Comparison of ENCODE assay signal across 13 cellular contexts in genomic region chr12:24853588-24853987, GRCh38.
DNase-seq lines count a peak whose midpoint lies in the region; ATAC-seq and TF ChIP-seq lines count a peak whose summit lies in the region.
"Had no signal": no experiment of that assay in that cellular context is flagged by ENCODE, and none has a peak within 500 bp of the region (broad histone marks: within the 10 kb centered on the region; RNA-seq: fewer than 3 reads in every experiment).

No MANE protein-coding gene starts in this region.

- H3K27me3 ChIP-seq in neural cell (ENCODE audit: insufficient read depth, low read depth, low read length) (no peaks in the 10 kb centered on the region), right lobe of liver (no peaks in the 10 kb centered on the region)

- H3K4me2 ChIP-seq in neural cell (ENCODE audit: low read length), result no peak overlapping the region

- intact Hi-C loops in right lobe of liver (cut with DNase I), result no loop called here

- H3K9me3 ChIP-seq in neural cell (ENCODE audit: low read length) (peaks cover 4% of the 10 kb centered on the region), right lobe of liver (no peaks in the 10 kb centered on the region)

- ATAC-seq in right lobe of liver (no peak), HG02938 (IDR thresholded peaks at IDR 0.05; ENCODE audit: unreplicated experiment) (no peak)
- ATAC-seq: stimulated activated naive B cell treated with anti-CD40 and anti-IgM and Interleukin-4, amounts not matched to agents 10 μg/mL and 1 μg/mL and 100 μg/mL, for 72 hours had no signal

- H3K27ac ChIP-seq in neural cell (ENCODE audit: low read length) (peak overlapping the region; percentile 6), right lobe of liver (no peak overlapping the region)

- H3K27ac Mint-ChIP-seq in chondrocyte (ENCODE audit: unreplicated experiment), result peak overlapping the region; percentile 87
- H3K27ac Mint-ChIP-seq: CD4-positive, alpha-beta T cell; stimulated activated naive B cell treated with anti-CD40 and anti-IgM and Interleukin-4, amounts not matched to agents 10 μg/mL and 1 μg/mL and 100 μg/mL, for 72 hours had no signal

- H3K4me3 ChIP-seq in neural cell (ENCODE audit: low read length) (no peak overlapping the region), right lobe of liver (no peak overlapping the region)

- H3K9ac ChIP-seq in neural cell (ENCODE audit: low read length), result no peak overlapping the region

- H4K20me1 ChIP-seq in neural cell (ENCODE audit: insufficient read depth), result no peaks in the 10 kb centered on the region

- H3K36me3 Mint-ChIP-seq in chondrocyte (ENCODE audit: low read depth), result peaks cover 9% of the 10 kb centered on the region

- TF ChIP-seq POLR2A in right lobe of liver (IDR thresholded peaks at IDR 0.05), result no peak

- no peaks in the 10 kb centered on the region for H3K4me1 ChIP-seq in right lobe of liver

- TF ChIP-seq CTCF in chondrocyte (IDR thresholded peaks at IDR 0.05) (no peak), neural cell (IDR thresholded peaks at IDR 0.05; ENCODE audit: poor library complexity, severe bottlenecking) (no peak), right lobe of liver (IDR thresholded peaks at IDR 0.05) (no peak)

- peak; percentile 100 for DNase-seq in DMS53 treated with DMSO at 0.1 percent for 48 hours (lab: John Stamatoyannopoulos, UW; ENCODE audit: unreplicated experiment)
- peak; percentile 39 for DNase-seq in LoVo (ENCODE audit: low spot score)
- no peak for DNase-seq in chondrocyte (ENCODE audit: low spot score)
- no peak for DNase-seq in ecto neural progenitor cell (ENCODE audit: low spot score)
- no peak for DNase-seq in right lobe of liver
- DNase-seq in stimulated activated naive CD4-positive, alpha-beta T cell (lab: John Stamatoyannopoulos, UW), result no peak
- DNase-seq: CD4-positive, alpha-beta T cell; NK-92 treated with Interleukin-12 subunit alpha and Interleukin-12 subunit beta, amount 100 ng/mL, for 24 hours; retina; stimulated activated CD4-positive, alpha-beta T cell treated with anti-CD3 and anti-CD28 coated beads, Interleukin-4, amount 100 ng/mL, for 24 hours; stimulated activated naive B cell treated with anti-CD40 and anti-IgM and Interleukin-4, amounts not matched to agents 10 μg/mL and 1 μg/mL and 100 μg/mL, for 72 hours had no signal

- no peak overlapping the region for H3K4me3 Mint-ChIP-seq in chondrocyte (ENCODE audit: unreplicated experiment)
- H3K4me3 Mint-ChIP-seq: CD4-positive, alpha-beta T cell; stimulated activated naive B cell treated with anti-CD40 and anti-IgM and Interleukin-4, amounts not matched to agents 10 μg/mL and 1 μg/mL and 100 μg/mL, for 72 hours had no signal

- H3F3A ChIP-seq in neural cell (ENCODE audit: insufficient read depth, low read length, poor library complexity, severe bottlenecking), result no peaks in the 10 kb centered on the region

- no peaks in the 10 kb centered on the region for H3K79me2 ChIP-seq in neural cell (replicated peaks; ENCODE audit: insufficient read depth, low read length)

- no peaks in the 10 kb centered on the region for H3K36me3 ChIP-seq in neural cell (ENCODE audit: insufficient read depth, low read length)
- H3K36me3 ChIP-seq in right lobe of liver, result no peaks in the 10 kb centered on the region

- 48% methylated on average over 2 of the region's 2 CpGs for WGBS in right lobe of liver (ENCODE audit: insufficient coverage, low coverage, low lambda C conversion rate, missing lambda C conversion rate)

- H3K27me3 Mint-ChIP-seq in chondrocyte (ENCODE audit: low read depth), result no peaks in the 10 kb centered on the region
- H3K27me3 Mint-ChIP-seq: CD4-positive, alpha-beta T cell; stimulated activated naive B cell treated with anti-CD40 and anti-IgM and Interleukin-4, amounts not matched to agents 10 μg/mL and 1 μg/mL and 100 μg/mL, for 72 hours had no signal

- H2AFZ ChIP-seq in neural cell (ENCODE audit: low read depth, low read length), result no peak overlapping the region

- H3K9me3 Mint-ChIP-seq in chondrocyte (ENCODE audit: low read depth), result peaks cover 7% of the 10 kb centered on the region
- H3K9me3 Mint-ChIP-seq: CD4-positive, alpha-beta T cell had no signal

- peaks cover 46% of the 10 kb centered on the region for H3K4me1 Mint-ChIP-seq in chondrocyte (ENCODE audit: low read depth)

- no peaks in the 10 kb centered on the region for H3K9me2 ChIP-seq in neural cell (ENCODE audit: insufficient read depth, low read length)

- TF ChIP-seq EP300 in neural cell (conservative IDR thresholded peaks at IDR 0.05; ENCODE audit: poor library complexity, severe bottlenecking), result no peak

- TF ChIP-seq RAD21 in neural cell (conservative IDR thresholded peaks at IDR 0.05), result no peak

TF ChIP-seq in neural cell, 6 proteins besides CTCF, POLR2A, EP300 and RAD21:
- TF ChIP-seq EZH2 (IDR thresholded peaks at IDR 0.05; ENCODE audit: borderline replicate concordance, insufficient read depth, low read length, poor library complexity, severe bottlenecking) (no peak), MXI1 (conservative IDR thresholded peaks at IDR 0.05; ENCODE audit: poor library complexity, severe bottlenecking) (no peak)
- TF ChIP-seq, protein P1, sequence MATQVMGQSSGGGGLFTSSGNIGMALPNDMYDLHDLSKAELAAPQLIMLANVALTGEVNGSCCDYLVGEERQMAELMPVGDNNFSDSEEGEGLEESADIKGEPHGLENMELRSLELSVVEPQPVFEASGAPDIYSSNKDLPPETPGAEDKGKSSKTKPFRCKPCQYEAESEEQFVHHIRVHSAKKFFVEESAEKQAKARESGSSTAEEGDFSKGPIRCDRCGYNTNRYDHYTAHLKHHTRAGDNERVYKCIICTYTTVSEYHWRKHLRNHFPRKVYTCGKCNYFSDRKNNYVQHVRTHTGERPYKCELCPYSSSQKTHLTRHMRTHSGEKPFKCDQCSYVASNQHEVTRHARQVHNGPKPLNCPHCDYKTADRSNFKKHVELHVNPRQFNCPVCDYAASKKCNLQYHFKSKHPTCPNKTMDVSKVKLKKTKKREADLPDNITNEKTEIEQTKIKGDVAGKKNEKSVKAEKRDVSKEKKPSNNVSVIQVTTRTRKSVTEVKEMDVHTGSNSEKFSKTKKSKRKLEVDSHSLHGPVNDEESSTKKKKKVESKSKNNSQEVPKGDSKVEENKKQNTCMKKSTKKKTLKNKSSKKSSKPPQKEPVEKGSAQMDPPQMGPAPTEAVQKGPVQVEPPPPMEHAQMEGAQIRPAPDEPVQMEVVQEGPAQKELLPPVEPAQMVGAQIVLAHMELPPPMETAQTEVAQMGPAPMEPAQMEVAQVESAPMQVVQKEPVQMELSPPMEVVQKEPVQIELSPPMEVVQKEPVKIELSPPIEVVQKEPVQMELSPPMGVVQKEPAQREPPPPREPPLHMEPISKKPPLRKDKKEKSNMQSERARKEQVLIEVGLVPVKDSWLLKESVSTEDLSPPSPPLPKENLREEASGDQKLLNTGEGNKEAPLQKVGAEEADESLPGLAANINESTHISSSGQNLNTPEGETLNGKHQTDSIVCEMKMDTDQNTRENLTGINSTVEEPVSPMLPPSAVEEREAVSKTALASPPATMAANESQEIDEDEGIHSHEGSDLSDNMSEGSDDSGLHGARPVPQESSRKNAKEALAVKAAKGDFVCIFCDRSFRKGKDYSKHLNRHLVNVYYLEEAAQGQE (IDR thresholded peaks at IDR 0.05; ENCODE audit: borderline replicate concordance), result no peak
TF ChIP-seq in neural cell: peak in this region for 0.

Comparison
In these comparisons a context has a peak if more than half of its experiments do, and no peak if none do; other contexts are left out.
1. DNase-seq: peak in DMS53 treated with DMSO at 0.1 percent for 48 hours (single experiment) and LoVo (single experiment); none in chondrocyte (single experiment), ecto neural progenitor cell (single experiment), right lobe of liver (0 of 3) and stimulated activated naive CD4-positive, alpha-beta T cell (0 of 6).